Comparison of ENCODE assay signal across 14 cellular contexts in the genomic region with DNA sequence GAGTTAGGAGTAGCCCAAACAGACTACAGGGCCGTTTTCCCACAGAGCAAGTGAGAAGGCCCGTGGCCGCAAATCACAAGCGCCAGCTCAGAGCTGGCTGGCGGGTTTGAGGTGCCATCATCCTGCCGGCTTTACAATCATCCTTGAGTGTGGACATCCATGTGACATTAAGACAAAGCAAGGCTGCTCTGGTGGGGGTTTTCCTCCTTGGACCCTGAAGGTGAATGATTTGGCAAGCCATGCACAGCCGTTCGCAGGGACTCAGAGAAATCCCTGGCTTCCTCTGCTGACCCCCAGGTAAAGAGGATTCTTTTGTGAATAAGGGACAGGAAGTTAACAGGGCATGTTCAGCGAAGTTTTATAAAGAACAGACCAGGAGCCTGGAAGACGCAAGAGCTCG.
A peak's percentile ranks its signal among the peaks of the same experiment; 100 is the strongest.
DNase-seq lines count a peak whose midpoint lies in the region; ATAC-seq and TF ChIP-seq lines count a peak whose summit lies in the region.
"Had no signal": no experiment of that assay in that cellular context is flagged by ENCODE, and none has a peak within 500 bp of the region (broad histone marks: within the 10 kb centered on the region; RNA-seq: fewer than 3 reads in every experiment).

No MANE protein-coding gene starts in this region.

- H3K27ac Mint-ChIP-seq in T-helper 17 cell (peak overlapping the region; percentile 67), glutamatergic neuron (ENCODE audit: unreplicated experiment) (peak overlapping the region; percentile 17), natural killer cell (peak overlapping the region in 1 of 2 donors; percentile 59)
- H3K27ac Mint-ChIP-seq in stimulated activated memory B cell treated with anti-CD40 and anti-IgM and Interleukin-4, amounts not matched to agents 10 μg/mL and 1 μg/mL and 100 μg/mL, for 72 hours, result peak overlapping the region; percentile 15

- H3K9me3 Mint-ChIP-seq in glutamatergic neuron (ENCODE audit: unreplicated experiment) (peaks cover 23% of the 10 kb centered on the region), natural killer cell (no peaks in the 10 kb centered on the region)
- H3K9me3 Mint-ChIP-seq in stimulated activated memory B cell treated with anti-CD40 and anti-IgM and Interleukin-4, amounts not matched to agents 10 μg/mL and 1 μg/mL and 100 μg/mL, for 72 hours, result no peaks in the 10 kb centered on the region

- intact Hi-C loops in cardiac septum (cut with DNase I), result no loop called here
- intact Hi-C loops in left cardiac atrium (cut with DNase I), result no loop called here
- intact Hi-C loops in natural killer cell (cut with micrococcal nuclease), result no loop called here

- no peaks in the 10 kb centered on the region for H3K9me3 ChIP-seq in T-helper 17 cell (ENCODE audit: control insufficient read depth, low read length, poor library complexity, severe bottlenecking)

- H3K36me3 Mint-ChIP-seq in T-helper 17 cell (ENCODE audit: low read depth) (peaks cover 3% of the 10 kb centered on the region), glutamatergic neuron (ENCODE audit: unreplicated experiment) (peaks cover 37% of the 10 kb centered on the region), natural killer cell (no peaks in the 10 kb centered on the region)
- H3K36me3 Mint-ChIP-seq in stimulated activated memory B cell treated with anti-CD40 and anti-IgM and Interleukin-4, amounts not matched to agents 10 μg/mL and 1 μg/mL and 100 μg/mL, for 72 hours, result peaks cover 10% of the 10 kb centered on the region

- H3K4me1 Mint-ChIP-seq in T-helper 17 cell, result peaks cover 6% of the 10 kb centered on the region
- peaks cover 3% of the 10 kb centered on the region for H3K4me1 Mint-ChIP-seq in glutamatergic neuron (ENCODE audit: low read depth, unreplicated experiment)
- H3K4me1 Mint-ChIP-seq in stimulated activated memory B cell treated with anti-CD40 and anti-IgM and Interleukin-4, amounts not matched to agents 10 μg/mL and 1 μg/mL and 100 μg/mL, for 72 hours, result peaks cover 16% of the 10 kb centered on the region
- H3K4me1 Mint-ChIP-seq in natural killer cell, result peaks cover 0 to 6% of the 10 kb centered on the region in 2 donors

- H3K27me3 Mint-ChIP-seq in T-helper 17 cell, result no peaks in the 10 kb centered on the region
- peaks cover 5% of the 10 kb centered on the region for H3K27me3 Mint-ChIP-seq in glutamatergic neuron (ENCODE audit: unreplicated experiment)
- no peaks in the 10 kb centered on the region for H3K27me3 Mint-ChIP-seq in stimulated activated memory B cell treated with anti-CD40 and anti-IgM and Interleukin-4, amounts not matched to agents 10 μg/mL and 1 μg/mL and 100 μg/mL, for 72 hours
- H3K27me3 Mint-ChIP-seq in natural killer cell (ENCODE audit: low read depth in 2 of 2), result no peaks in the 10 kb centered on the region

- TF ChIP-seq CTCF in glutamatergic neuron (IDR thresholded peaks at IDR 0.05; ENCODE audit: partially characterized antibody, unreplicated experiment) (no peak), natural killer cell (IDR thresholded peaks at IDR 0.05) (no peak)

- H3K4me3 Mint-ChIP-seq in T-helper 17 cell (no peak overlapping the region), glutamatergic neuron (ENCODE audit: unreplicated experiment) (no peak overlapping the region), natural killer cell (no peak overlapping the region)
- no peak overlapping the region for H3K4me3 Mint-ChIP-seq in stimulated activated memory B cell treated with anti-CD40 and anti-IgM and Interleukin-4, amounts not matched to agents 10 μg/mL and 1 μg/mL and 100 μg/mL, for 72 hours

- ATAC-seq in left cardiac atrium (no peak), T-helper 17 cell (no peak), natural killer cell (no peak)
- no peak for ATAC-seq in stimulated activated memory B cell treated with anti-CD40 and anti-IgM and Interleukin-4, amounts not matched to agents 10 μg/mL and 1 μg/mL and 100 μg/mL, for 72 hours
- ATAC-seq: HCT116, Panc1 had no signal

- DNase-seq in cardiac septum (ENCODE audit: low spot score), result peak; percentile 59
- no peak for DNase-seq in left cardiac atrium
- DNase-seq in T-helper 17 cell, result no peak
- DNase-seq in glutamatergic neuron, result no peak
- DNase-seq in activated CD4-positive, alpha-beta T cell treated with anti-CD3 and anti-CD28 coated beads, Interleukin-2, amount 50 U/mL, for 1 hour, result no peak
- DNase-seq in natural killer cell, result no peak
- no peak for DNase-seq in EL
- DNase-seq: DMS79 treated with DMSO at 0.1 percent for 48 hours, NCI-H1092 treated with DMSO at 0.1 percent for 48 hours, NCI-H146, NCI-H2081 had no signal
